Comparison of ENCODE assay signal across 16 cellular contexts in genomic region chr15:36584511-36584910, GRCh38. TPM values are rescaled to one million over a fixed set of nuclear protein-coding genes. Genes with fewer than 3 reads are reported as not detected.
A peak's percentile ranks its signal among the peaks of the same experiment; 100 is the strongest.
DNase-seq lines count a peak whose midpoint lies in the region; ATAC-seq and TF ChIP-seq lines count a peak whose summit lies in the region.
"Had no signal": no experiment of that assay in that cellular context is flagged by ENCODE, and none has a peak within 500 bp of the region (broad histone marks: within the 10 kb centered on the region; RNA-seq: fewer than 3 reads in every experiment).

No MANE protein-coding gene starts in this region.

- H3K4me3 ChIP-seq in heart left ventricle (no peak overlapping the region), right cardiac atrium (ENCODE audit: low read length) (no peak overlapping the region), psoas muscle (no peak overlapping the region), mucosa of descending colon (no peak overlapping the region)
- H3K4me3 ChIP-seq: BLaER1 treated with 17β-estradiol and CSF1 and Interleukin-3, amounts not matched to agents 10 nM and 100 nM had no signal

- WGBS in heart left ventricle, 4 donors, result 47 to 61% (median 56%) methylated on average over 7 of the region's 7 CpGs
- 90% methylated on average over 7 of the region's 7 CpGs for WGBS in right cardiac atrium
- 73 to 84% (median 83%) methylated on average over 7 of the region's 7 CpGs for WGBS in psoas muscle, 3 donors

- H3K9me3 ChIP-seq in heart left ventricle, result no peaks in the 10 kb centered on the region
- H3K9me3 ChIP-seq in right cardiac atrium (ENCODE audit: control insufficient read depth, low read length), result no peaks in the 10 kb centered on the region
- H3K9me3 ChIP-seq in psoas muscle, result no peaks in the 10 kb centered on the region
- no peaks in the 10 kb centered on the region for H3K9me3 ChIP-seq in mucosa of descending colon
- H3K9me3 ChIP-seq: BLaER1 treated with 17β-estradiol and CSF1 and Interleukin-3, amounts not matched to agents 10 nM and 100 nM had no signal

- DNase-seq in heart left ventricle (peak in 3 of 5 donors; percentile 44 to 73 (median 50)), right cardiac atrium (no peak), left ventricle myocardium superior (peak; percentile 53), psoas muscle (no peak), mucosa of descending colon (no peak)
- DNase-seq: Calu3; CD8-positive, alpha-beta T cell; DMS79 treated with DMSO at 0.1 percent for 48 hours; GF-D8; GOT3; H7; HFFc6 had no signal

- H3K36me3 ChIP-seq in heart left ventricle, result no peaks in the 10 kb centered on the region
- no peaks in the 10 kb centered on the region for H3K36me3 ChIP-seq in psoas muscle (ENCODE audit: insufficient read depth in 1 of 2, low read depth in 1 of 2)
- H3K36me3 ChIP-seq in mucosa of descending colon (ENCODE audit: low read depth), result no peaks in the 10 kb centered on the region
- H3K36me3 ChIP-seq: BLaER1 treated with 17β-estradiol and CSF1 and Interleukin-3, amounts not matched to agents 10 nM and 100 nM had no signal

- TF ChIP-seq CTCF in heart left ventricle (IDR thresholded peaks at IDR 0.05) (no peak), psoas muscle (IDR thresholded peaks at IDR 0.05) (no peak), mucosa of descending colon (IDR thresholded peaks at IDR 0.05) (no peak)

- intact Hi-C loops in heart left ventricle (cut with DNase I), result loop anchor here in 2 of 10 donors (10.0 kb wide), 2 partner anchors 520 to 1060 kb away; partner anchors contain the start of gene MEIS2 (in 1 of the 2)
- intact Hi-C loops in right cardiac atrium (cut with DNase I), result no loop called here
- intact Hi-C loops in left ventricle myocardium superior (cut with micrococcal nuclease), result no loop called here
- intact Hi-C loops in psoas muscle (cut with DNase I), result no loop called here
- intact Hi-C loops in mucosa of descending colon (cut with DNase I, micrococcal nuclease), result no loop called here

- ATAC-seq in heart left ventricle (peak; percentile 86 to 95 (median 90)), right cardiac atrium (no peak), left ventricle myocardium superior (peak; percentile 93), psoas muscle (peak; percentile 33 to 68 (median 58)), mucosa of descending colon (no peak), GM19467 (IDR thresholded peaks at IDR 0.05; ENCODE audit: unreplicated experiment) (no peak)
- ATAC-seq: CD8-positive, alpha-beta T cell; HCT116 had no signal

- H3K27me3 ChIP-seq in heart left ventricle, result no peaks in the 10 kb centered on the region
- H3K27me3 ChIP-seq in right cardiac atrium (ENCODE audit: control insufficient read depth, insufficient read depth), result no peaks in the 10 kb centered on the region
- no peaks in the 10 kb centered on the region for H3K27me3 ChIP-seq in psoas muscle (ENCODE audit: insufficient read depth in 3 of 3, low read length in 2 of 3)
- H3K27me3 ChIP-seq: BLaER1 treated with 17β-estradiol and CSF1 and Interleukin-3, amounts not matched to agents 10 nM and 100 nM had no signal

- peaks cover 0 to 23% (median 12%) of the 10 kb centered on the region in 12 donors for H3K4me1 ChIP-seq in heart left ventricle
- H3K4me1 ChIP-seq in right cardiac atrium (ENCODE audit: control insufficient read depth, insufficient read depth, low read length), result peaks cover 6% of the 10 kb centered on the region
- peaks cover 20% of the 10 kb centered on the region for H3K4me1 ChIP-seq in psoas muscle
- no peaks in the 10 kb centered on the region for H3K4me1 ChIP-seq in mucosa of descending colon (ENCODE audit: low read depth)

- H3K27ac ChIP-seq in heart left ventricle (peak overlapping the region in 11 of 12 donors; percentile 23 to 90 (median 62)), right cardiac atrium (ENCODE audit: low read length) (no peak overlapping the region), psoas muscle (peak overlapping the region; percentile 64)
- H3K27ac ChIP-seq: BLaER1 treated with 17β-estradiol and CSF1 and Interleukin-3, amounts not matched to agents 10 nM and 100 nM; HL-60 had no signal

- TF ChIP-seq POLR2A in heart left ventricle (IDR thresholded peaks at IDR 0.05), result no peak

RNA-seq across cellular contexts. Expression of gene CDIN1, which starts 5.1 kb away (rescaled TPM):
- total RNA-seq in heart left ventricle, result 100 to 1,000 TPM in 8 of 9 donors, 10 to 100 TPM in 1; 67.4 to 267 (median 160) TPM
- 100 to 1,000 TPM in 1 of 2 donors, 10 to 100 TPM in 1; 90.1 to 146 TPM for polyA plus RNA-seq in heart left ventricle
- 10 to 100 TPM; 11.6 to 15.3 (median 12.0) TPM for total RNA-seq in right cardiac atrium
- 6.2 TPM for polyA plus RNA-seq in right cardiac atrium
- 113 TPM for total RNA-seq in left ventricle myocardium superior
- total RNA-seq in psoas muscle, result 10 to 100 TPM; 11.8 to 43.2 (median 22.7) TPM
- 10 to 100 TPM in 1 of 3 donors, 1 to 10 TPM in 2; 7.5 to 12.9 (median 9.5) TPM for polyA plus RNA-seq in psoas muscle
- total RNA-seq in mucosa of descending colon, result 1 to 10 TPM; 6.5 to 9.7 (median 8.7) TPM

Comparison
In these comparisons a context has a peak if more than half of its experiments do, and no peak if none do; other contexts are left out.
1. ATAC-seq: peak in heart left ventricle (4 of 4), left ventricle myocardium superior (single experiment) and psoas muscle (4 of 4); none in right cardiac atrium (0 of 2), mucosa of descending colon (single experiment) and GM19467 (single experiment).
2. DNase-seq: peak in heart left ventricle (3 of 5) and left ventricle myocardium superior (single experiment); none in right cardiac atrium (0 of 3), psoas muscle (0 of 2) and mucosa of descending colon (0 of 3).